ENCODE assay signal across 28 cellular contexts in the genomic region with DNA sequence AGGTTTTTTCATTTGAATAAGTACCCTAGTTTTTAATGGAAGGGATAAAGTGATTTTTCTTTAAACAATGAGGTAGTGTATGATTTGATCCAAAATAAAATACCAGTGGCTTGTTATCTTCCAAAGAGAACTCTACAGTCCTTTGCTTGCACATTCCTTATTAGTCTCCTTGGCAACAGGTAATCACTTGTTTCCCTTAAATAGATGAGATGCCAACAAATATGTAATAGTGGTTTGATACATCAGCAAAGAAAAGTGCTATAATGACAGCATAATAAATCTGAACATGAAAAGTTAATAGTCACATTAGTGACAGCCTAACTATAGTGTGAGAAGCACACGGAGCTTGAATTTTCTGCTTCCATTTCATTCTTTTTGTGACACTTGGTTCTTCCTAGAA.
DNase-seq lines count a peak whose midpoint lies in the region; ATAC-seq and TF ChIP-seq lines count a peak whose summit lies in the region.
"Had no signal": no experiment of that assay in that cellular context is flagged by ENCODE, and none has a peak within 500 bp of the region (broad histone marks: within the 10 kb centered on the region; RNA-seq: fewer than 3 reads in every experiment).

No MANE protein-coding gene starts in this region.

- 58% methylated on average over 1 of the region's 1 CpG for WGBS in SK-N-SH (ENCODE audit: low lambda C conversion rate)

- TF ChIP-seq CTCF in SK-N-SH (IDR thresholded peaks at IDR 0.05), result no peak

- no peaks in the 10 kb centered on the region for H3K9me3 ChIP-seq in SK-N-SH
- H3K9me3 ChIP-seq in adipocyte (ENCODE audit: control insufficient read depth, low read length), result no peaks in the 10 kb centered on the region
- H3K9me3 ChIP-seq: ovary, right atrium auricular region had no signal

- H3K9ac ChIP-seq in SK-N-SH (no peak overlapping the region), adipocyte (ENCODE audit: low read length) (no peak overlapping the region)
- H3K9ac ChIP-seq: BLaER1 treated with 17β-estradiol and CSF1 and Interleukin-3, amounts not matched to agents 10 nM and 100 nM had no signal

- TF ChIP-seq RAD21 in SK-N-SH (IDR thresholded peaks at IDR 0.05; ENCODE audit: low read length), result no peak

- no peak for TF ChIP-seq EP300 in SK-N-SH (IDR thresholded peaks at IDR 0.05; ENCODE audit: borderline replicate concordance in 1 of 2, low read depth in 1 of 2, low read length in 1 of 2)

- H3K27me3 ChIP-seq in SK-N-SH (ENCODE audit: insufficient read depth) (no peaks in the 10 kb centered on the region), adipocyte (replicated peaks; ENCODE audit: control insufficient read depth, insufficient read depth, low read length) (no peaks in the 10 kb centered on the region)
- H3K27me3 ChIP-seq: BLaER1 treated with 17β-estradiol and CSF1 and Interleukin-3, amounts not matched to agents 10 nM and 100 nM; dorsolateral prefrontal cortex; ovary; Peyer's patch; right atrium auricular region; tibial nerve had no signal

- no peak for DNase-seq in SK-N-SH
- peak; percentile 10 for DNase-seq in adipocyte (ENCODE audit: low read depth)
- peak; percentile 7 for DNase-seq in hepatic stellate cell (ENCODE audit: low spot score)
- no peak for DNase-seq in GOT3 (lab: John Stamatoyannopoulos, UW)
- DNase-seq in SKM-1 (lab: John Stamatoyannopoulos, UW; ENCODE audit: unreplicated experiment), result no peak
- no peak for DNase-seq in SIG-M5 treated with dmso at 0.1 percent for 504 hours (lab: John Stamatoyannopoulos, UW; ENCODE audit: unreplicated experiment)
- no peak for DNase-seq in GM19238 (ENCODE audit: insufficient read length, low spot score)
- DNase-seq: activated CD4-positive, alpha-beta memory T cell treated with anti-CD3 and anti-CD28 coated beads, Interleukin-2, amount 10 ng/mL, durations not matched to agents 7 days and 5 days; activated CD4-positive, CD25-positive, alpha-beta regulatory T cell treated with anti-CD3 and anti-CD28 coated beads, Interleukin-2, amount 50 U/mL, for 72 hours; anterior cingulate cortex; central memory CD4-positive, alpha-beta T cell; COR-L47; DND-41; dorsolateral prefrontal cortex; H7; Kasumi-1; NCI-H187; nephron progenitor cell; ovary; Peyer's patch; stimulated activated CD4-positive, alpha-beta T cell treated with anti-CD3 and anti-CD28 coated beads, Interleukin-2, amount 100 ng/mL, for 24 hours had no signal

- H2AFZ ChIP-seq in SK-N-SH (ENCODE audit: low read depth), result no peak overlapping the region

- no peaks in the 10 kb centered on the region for H3F3A ChIP-seq in SK-N-SH (replicated peaks; ENCODE audit: insufficient read depth)

- ATAC-seq in SK-N-SH treated with all-trans-retinoic acid at 6 μM for 48 hours, result no peak
- ATAC-seq: activated T-helper 17 cell treated with anti-CD3 and anti-CD28 coated beads, Interleukin-2, amount 50 U/mL, for 72 hours; HepG2 had no signal

- H3K79me2 ChIP-seq in SK-N-SH (ENCODE audit: insufficient read depth), result no peaks in the 10 kb centered on the region

- CTCF ChIA-PET in SK-N-SH (lab: Yijun Ruan, JAX), result no interaction called here

- no peaks in the 10 kb centered on the region for H4K20me1 ChIP-seq in SK-N-SH (ENCODE audit: insufficient read depth)
- H4K20me1 ChIP-seq: BLaER1 treated with 17β-estradiol and CSF1 and Interleukin-3, amounts not matched to agents 10 nM and 100 nM had no signal

- no peak overlapping the region; a peak in 1 of 4 replicates for H3K27ac ChIP-seq in SK-N-SH (ENCODE audit: low read depth in 2 of 2, low read length in 1 of 2)
- H3K27ac ChIP-seq: BLaER1 treated with 17β-estradiol and CSF1 and Interleukin-3, amounts not matched to agents 10 nM and 100 nM; dorsolateral prefrontal cortex; ovary; Peyer's patch; right atrium auricular region; tibial nerve had no signal

- POLR2A ChIA-PET in SK-N-SH (lab: Yijun Ruan, JAX), result no interaction called here

- H3K4me1 ChIP-seq in SK-N-SH (ENCODE audit: control insufficient read depth in 1 of 2, insufficient read depth in 2 of 2, low read depth in 1 of 2, low read length in 1 of 2), result no peaks in the 10 kb centered on the region
- H3K4me1 ChIP-seq in adipocyte (ENCODE audit: control insufficient read depth, insufficient read depth, low read length), result peaks cover 26% of the 10 kb centered on the region
- H3K4me1 ChIP-seq: BLaER1 treated with 17β-estradiol and CSF1 and Interleukin-3, amounts not matched to agents 10 nM and 100 nM; Peyer's patch had no signal

- no peak overlapping the region for H3K4me2 ChIP-seq in SK-N-SH
- H3K4me2 ChIP-seq: BLaER1 treated with 17β-estradiol and CSF1 and Interleukin-3, amounts not matched to agents 10 nM and 100 nM; smooth muscle cell had no signal

- H3K4me3 ChIP-seq in SK-N-SH (ENCODE audit: low read depth in 2 of 2, low read length in 1 of 2), result no peak overlapping the region
- H3K4me3 ChIP-seq in adipocyte (ENCODE audit: low read length), result no peak overlapping the region
- H3K4me3 ChIP-seq: BLaER1 treated with 17β-estradiol and CSF1 and Interleukin-3, amounts not matched to agents 10 nM and 100 nM; dorsolateral prefrontal cortex; ovary; Peyer's patch; right atrium auricular region; smooth muscle cell; tibial nerve had no signal

- no peaks in the 10 kb centered on the region for H3K36me3 ChIP-seq in SK-N-SH (replicated peaks in 1 of 2; ENCODE audit: control insufficient read depth in 1 of 2, insufficient read depth in 2 of 2, low read length in 1 of 2)
- H3K36me3 ChIP-seq in adipocyte (ENCODE audit: control insufficient read depth, insufficient read depth, low read length, severe bottlenecking), result no peaks in the 10 kb centered on the region
- H3K36me3 ChIP-seq: BLaER1 treated with 17β-estradiol and CSF1 and Interleukin-3, amounts not matched to agents 10 nM and 100 nM; ovary; Peyer's patch; right atrium auricular region; tibial nerve had no signal

- H3K9me2 ChIP-seq in SK-N-SH, result no peaks in the 10 kb centered on the region

TF ChIP-seq in SK-N-SH treated with all-trans-retinoic acid at 6 μM for 48 hours, 23 proteins besides CTCF, POLR2A, EP300 and RAD21 (continues in another document):
- TF ChIP-seq PPARA (CRISPR knock-in tag; IDR thresholded peaks at IDR 0.05; ENCODE audit: borderline replicate concordance), result no peak
- peak; percentile 80 for TF ChIP-seq ISL1 (CRISPR knock-in tag; IDR thresholded peaks at IDR 0.05)
- no peak for TF ChIP-seq TCF4 (CRISPR knock-in tag; IDR thresholded peaks at IDR 0.05; ENCODE audit: borderline replicate concordance)
- TF ChIP-seq CSDC2 (CRISPR knock-in tag; IDR thresholded peaks at IDR 0.05), result no peak
- TF ChIP-seq ESRRG (CRISPR knock-in tag; IDR thresholded peaks at IDR 0.05), result no peak
- TF ChIP-seq OSR1 (CRISPR knock-in tag; IDR thresholded peaks at IDR 0.05), result no peak
- TF ChIP-seq, protein P1, sequence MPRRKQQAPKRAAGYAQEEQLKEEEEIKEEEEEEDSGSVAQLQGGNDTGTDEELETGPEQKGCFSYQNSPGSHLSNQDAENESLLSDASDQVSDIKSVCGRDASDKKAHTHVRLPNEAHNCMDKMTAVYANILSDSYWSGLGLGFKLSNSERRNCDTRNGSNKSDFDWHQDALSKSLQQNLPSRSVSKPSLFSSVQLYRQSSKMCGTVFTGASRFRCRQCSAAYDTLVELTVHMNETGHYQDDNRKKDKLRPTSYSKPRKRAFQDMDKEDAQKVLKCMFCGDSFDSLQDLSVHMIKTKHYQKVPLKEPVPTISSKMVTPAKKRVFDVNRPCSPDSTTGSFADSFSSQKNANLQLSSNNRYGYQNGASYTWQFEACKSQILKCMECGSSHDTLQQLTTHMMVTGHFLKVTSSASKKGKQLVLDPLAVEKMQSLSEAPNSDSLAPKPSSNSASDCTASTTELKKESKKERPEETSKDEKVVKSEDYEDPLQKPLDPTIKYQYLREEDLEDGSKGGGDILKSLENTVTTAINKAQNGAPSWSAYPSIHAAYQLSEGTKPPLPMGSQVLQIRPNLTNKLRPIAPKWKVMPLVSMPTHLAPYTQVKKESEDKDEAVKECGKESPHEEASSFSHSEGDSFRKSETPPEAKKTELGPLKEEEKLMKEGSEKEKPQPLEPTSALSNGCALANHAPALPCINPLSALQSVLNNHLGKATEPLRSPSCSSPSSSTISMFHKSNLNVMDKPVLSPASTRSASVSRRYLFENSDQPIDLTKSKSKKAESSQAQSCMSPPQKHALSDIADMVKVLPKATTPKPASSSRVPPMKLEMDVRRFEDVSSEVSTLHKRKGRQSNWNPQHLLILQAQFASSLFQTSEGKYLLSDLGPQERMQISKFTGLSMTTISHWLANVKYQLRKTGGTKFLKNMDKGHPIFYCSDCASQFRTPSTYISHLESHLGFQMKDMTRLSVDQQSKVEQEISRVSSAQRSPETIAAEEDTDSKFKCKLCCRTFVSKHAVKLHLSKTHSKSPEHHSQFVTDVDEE (CRISPR knock-in tag; IDR thresholded peaks at IDR 0.05), result no peak

TF ChIP-seq in SK-N-SH, 30 proteins besides CTCF, POLR2A, EP300 and RAD21 (continues in another document):
- TF ChIP-seq, protein P2, sequence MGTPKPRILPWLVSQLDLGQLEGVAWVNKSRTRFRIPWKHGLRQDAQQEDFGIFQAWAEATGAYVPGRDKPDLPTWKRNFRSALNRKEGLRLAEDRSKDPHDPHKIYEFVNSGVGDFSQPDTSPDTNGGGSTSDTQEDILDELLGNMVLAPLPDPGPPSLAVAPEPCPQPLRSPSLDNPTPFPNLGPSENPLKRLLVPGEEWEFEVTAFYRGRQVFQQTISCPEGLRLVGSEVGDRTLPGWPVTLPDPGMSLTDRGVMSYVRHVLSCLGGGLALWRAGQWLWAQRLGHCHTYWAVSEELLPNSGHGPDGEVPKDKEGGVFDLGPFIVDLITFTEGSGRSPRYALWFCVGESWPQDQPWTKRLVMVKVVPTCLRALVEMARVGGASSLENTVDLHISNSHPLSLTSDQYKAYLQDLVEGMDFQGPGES (IDR thresholded peaks at IDR 0.05; ENCODE audit: low read depth, low read length), result no peak
- TF ChIP-seq POLR2AphosphoS5 (IDR thresholded peaks at IDR 0.05; ENCODE audit: low read depth, low read length) (no peak), GATA2 (CRISPR knock-in tag; IDR thresholded peaks at IDR 0.05) (no peak), TCF12 (IDR thresholded peaks at IDR 0.05) (no peak), MEF2A (IDR thresholded peaks at IDR 0.05; ENCODE audit: borderline replicate concordance, low read depth) (no peak), SIN3A (IDR thresholded peaks at IDR 0.05; ENCODE audit: borderline replicate concordance, low read depth, low read length) (no peak)
- TF ChIP-seq, protein P3, sequence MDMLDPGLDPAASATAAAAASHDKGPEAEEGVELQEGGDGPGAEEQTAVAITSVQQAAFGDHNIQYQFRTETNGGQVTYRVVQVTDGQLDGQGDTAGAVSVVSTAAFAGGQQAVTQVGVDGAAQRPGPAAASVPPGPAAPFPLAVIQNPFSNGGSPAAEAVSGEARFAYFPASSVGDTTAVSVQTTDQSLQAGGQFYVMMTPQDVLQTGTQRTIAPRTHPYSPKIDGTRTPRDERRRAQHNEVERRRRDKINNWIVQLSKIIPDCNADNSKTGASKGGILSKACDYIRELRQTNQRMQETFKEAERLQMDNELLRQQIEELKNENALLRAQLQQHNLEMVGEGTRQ (IDR thresholded peaks at IDR 0.05; ENCODE audit: borderline replicate concordance, low read depth, low read length), result no peak
- TF ChIP-seq, protein P4, sequence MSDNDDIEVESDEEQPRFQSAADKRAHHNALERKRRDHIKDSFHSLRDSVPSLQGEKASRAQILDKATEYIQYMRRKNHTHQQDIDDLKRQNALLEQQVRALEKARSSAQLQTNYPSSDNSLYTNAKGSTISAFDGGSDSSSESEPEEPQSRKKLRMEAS (IDR thresholded peaks at IDR 0.05; ENCODE audit: low read depth), result no peak

Comparison
In these comparisons a context has a peak if more than half of its experiments do, and no peak if none do; other contexts are left out.
1. DNase-seq: peak in adipocyte (single experiment) and hepatic stellate cell (single experiment); none in SK-N-SH (single experiment), GOT3 (single experiment), SKM-1 (single experiment), SIG-M5 treated with dmso at 0.1 percent for 504 hours (single experiment) and GM19238 (single experiment).